ENCODE assay signal across 9 cellular contexts in the genomic region with DNA sequence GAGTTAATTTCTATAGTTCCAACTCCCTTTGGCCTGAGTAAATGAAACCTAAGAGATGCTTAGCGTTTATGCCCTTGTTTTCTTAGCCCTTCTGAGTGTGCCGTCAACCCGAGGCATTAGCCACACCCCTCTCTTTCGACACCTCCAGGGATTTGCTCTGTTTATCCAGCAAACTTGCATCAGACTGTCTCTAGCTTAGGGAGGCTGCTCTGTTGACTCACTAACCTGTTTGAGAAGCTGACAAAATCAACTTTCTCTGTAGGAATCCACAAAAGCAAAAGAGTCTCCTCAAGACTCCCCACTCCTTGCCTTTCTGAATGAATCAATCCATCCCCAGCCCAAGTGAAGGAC.
DNase-seq lines count a peak whose midpoint lies in the region; ATAC-seq, FAIRE-seq and TF ChIP-seq lines count a peak whose summit lies in the region.
"Had no signal": no experiment of that assay in that cellular context is flagged by ENCODE, and none has a peak within 500 bp of the region (broad histone marks: within the 10 kb centered on the region; RNA-seq: fewer than 3 reads in every experiment).

No MANE protein-coding gene starts in this region.

- CTCF ChIA-PET in A549 (lab: Yijun Ruan, JAX), result no interaction called here

- TF ChIP-seq POLR2A in A549 (IDR thresholded peaks at IDR 0.05; ENCODE audit: low read length), result no peak

- H3K36me3 Mint-ChIP-seq in activated T-helper 17 cell treated with anti-CD3 and anti-CD28 coated beads, Interleukin-2, amount 50 U/mL, for 72 hours (ENCODE audit: low read depth), result no peaks in the 10 kb centered on the region

- TF ChIP-seq EP300 in A549 (IDR thresholded peaks at IDR 0.05), result peak; percentile 11 to 47; a peak in 2 of 5 replicates

- no peaks in the 10 kb centered on the region for H3K27me3 ChIP-seq in left lung

- FAIRE-seq in A549 (lab: Jason Lieb, UNC), result no peak

- H3K27me3 Mint-ChIP-seq in activated T-helper 17 cell treated with anti-CD3 and anti-CD28 coated beads, Interleukin-2, amount 50 U/mL, for 72 hours, result no peaks in the 10 kb centered on the region

- in situ Hi-C loops in T47D (cut with HindIII; ENCODE audit: low pct_unique_long_range_greater_than_20kb, low sequenced_read_pairs), result no loop called here

- DNase-seq in A549 (ENCODE audit: low read depth in 1 of 2, low spot score in 1 of 2), result peak; percentile 60 to 88
- peak; percentile 58 for DNase-seq in LNCaP clone FGC (ENCODE audit: low read depth)
- peak; percentile 20 to 95 for DNase-seq in T47D (ENCODE audit: low read depth in 1 of 2, low spot score in 1 of 2)
- peak in 1 of 2 donors; percentile 63 for DNase-seq in left lung
- no peak for DNase-seq in foreskin melanocyte
- no peak for DNase-seq in KG1 (lab: John Stamatoyannopoulos, UW)

- TF ChIP-seq RAD21 in A549 (conservative IDR thresholded peaks at IDR 0.05 in 1 of 2, IDR thresholded peaks at IDR 0.05 in 1 of 2), result no peak

- H3K9me3 ChIP-seq in A549 (no peaks in the 10 kb centered on the region), left lung (no peaks in the 10 kb centered on the region)

- 2% methylated on average over 4 of the region's 4 CpGs for WGBS in A549 (ENCODE audit: missing lambda C conversion rate)

- POLR2A ChIA-PET in A549 (lab: Yijun Ruan, JAX), result no interaction called here

- peaks cover 33% of the 10 kb centered on the region for H3K4me1 ChIP-seq in A549
- peaks cover 0 to 3% of the 10 kb centered on the region in 2 donors for H3K4me1 ChIP-seq in left lung

- H3K27ac ChIP-seq in A549 (peak overlapping the region; percentile 70), left lung (no peak overlapping the region)

- ATAC-seq in A549 (peak; percentile 99), left lung (peak; percentile 99), GM21619 (IDR thresholded peaks at IDR 0.05; ENCODE audit: unreplicated experiment) (no peak)
- no peak for ATAC-seq in activated T-helper 17 cell treated with anti-CD3 and anti-CD28 coated beads, Interleukin-2, amount 50 U/mL, for 72 hours (replicated peaks)

- H3K4me3 ChIP-seq in A549, result no peak overlapping the region
- no peak overlapping the region for H3K4me3 ChIP-seq in LNCaP clone FGC (ENCODE audit: low read depth, low read length)
- H3K4me3 ChIP-seq in left lung, result no peak overlapping the region

- H3K36me3 ChIP-seq in left lung, result no peaks in the 10 kb centered on the region

- no peak overlapping the region for H3K27ac Mint-ChIP-seq in activated T-helper 17 cell treated with anti-CD3 and anti-CD28 coated beads, Interleukin-2, amount 50 U/mL, for 72 hours
- H3K27ac Mint-ChIP-seq: T-helper 1 cell treated with Interleukin-12 subunit alpha and Interleukin-12 subunit beta and Interleukin-4 antibody, amounts not matched to agents 30 μg/mL and 1 μg/mL, for 36 hours had no signal

- no peak overlapping the region for H3K4me3 Mint-ChIP-seq in activated T-helper 17 cell treated with anti-CD3 and anti-CD28 coated beads, Interleukin-2, amount 50 U/mL, for 72 hours
- H3K4me3 Mint-ChIP-seq: T-helper 1 cell treated with Interleukin-12 subunit alpha and Interleukin-12 subunit beta and Interleukin-4 antibody, amounts not matched to agents 30 μg/mL and 1 μg/mL, for 36 hours had no signal

- intact Hi-C loops in left lung (cut with DNase I), result no loop called here

- no peaks in the 10 kb centered on the region for H3K9me3 Mint-ChIP-seq in activated T-helper 17 cell treated with anti-CD3 and anti-CD28 coated beads, Interleukin-2, amount 50 U/mL, for 72 hours
- H3K9me3 Mint-ChIP-seq: T-helper 1 cell treated with Interleukin-12 subunit alpha and Interleukin-12 subunit beta and Interleukin-4 antibody, amounts not matched to agents 30 μg/mL and 1 μg/mL, for 36 hours had no signal

- H3K4me1 Mint-ChIP-seq in activated T-helper 17 cell treated with anti-CD3 and anti-CD28 coated beads, Interleukin-2, amount 50 U/mL, for 72 hours, result no peaks in the 10 kb centered on the region

- no peak for TF ChIP-seq CTCF in A549 (IDR thresholded peaks at IDR 0.05)
- TF ChIP-seq CTCF in LNCaP clone FGC (IDR thresholded peaks at IDR 0.05; ENCODE audit: control insufficient read depth, extremely low read depth, insufficient read depth), result no peak
- TF ChIP-seq CTCF in left lung (IDR thresholded peaks at IDR 0.05), result no peak

- peak overlapping the region; percentile 67 for H3K4me2 ChIP-seq in A549

TF ChIP-seq in A549, 52 proteins besides CTCF, POLR2A, EP300 and RAD21:
- TF ChIP-seq JUN (IDR thresholded peaks at IDR 0.05) (0 out of 5 replicates have a peak, but pooled peaks of 1 of the 2 experiments have one; percentile 21), HOXA7 (CRISPR knock-in tag; IDR thresholded peaks at IDR 0.05) (no peak), ESRRA (IDR thresholded peaks at IDR 0.05; ENCODE audit: borderline replicate concordance, low read length) (no peak), CEBPB (IDR thresholded peaks at IDR 0.05) (peak; percentile 87 to 89), FOSL2 (IDR thresholded peaks at IDR 0.05) (0 out of 2 replicates have a peak, but pooled peaks have one; percentile 14), FOSL2 (CRISPR knock-in tag; IDR thresholded peaks at IDR 0.05) (peak; percentile 39; the same call in 1 of the 2 replicates)
- TF ChIP-seq, protein P1, sequence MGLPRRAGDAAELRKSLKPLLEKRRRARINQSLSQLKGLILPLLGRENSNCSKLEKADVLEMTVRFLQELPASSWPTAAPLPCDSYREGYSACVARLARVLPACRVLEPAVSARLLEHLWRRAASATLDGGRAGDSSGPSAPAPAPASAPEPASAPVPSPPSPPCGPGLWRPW (IDR thresholded peaks at IDR 0.05), result 0 out of 2 replicates have a peak, but pooled peaks have one; percentile 69
- TF ChIP-seq, protein P2, sequence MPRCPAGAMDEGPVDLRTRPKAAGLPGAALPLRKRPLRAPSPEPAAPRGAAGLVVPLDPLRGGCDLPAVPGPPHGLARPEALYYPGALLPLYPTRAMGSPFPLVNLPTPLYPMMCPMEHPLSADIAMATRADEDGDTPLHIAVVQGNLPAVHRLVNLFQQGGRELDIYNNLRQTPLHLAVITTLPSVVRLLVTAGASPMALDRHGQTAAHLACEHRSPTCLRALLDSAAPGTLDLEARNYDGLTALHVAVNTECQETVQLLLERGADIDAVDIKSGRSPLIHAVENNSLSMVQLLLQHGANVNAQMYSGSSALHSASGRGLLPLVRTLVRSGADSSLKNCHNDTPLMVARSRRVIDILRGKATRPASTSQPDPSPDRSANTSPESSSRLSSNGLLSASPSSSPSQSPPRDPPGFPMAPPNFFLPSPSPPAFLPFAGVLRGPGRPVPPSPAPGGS (IDR thresholded peaks at IDR 0.05), result no peak

Comparison
In these comparisons a context has a peak if more than half of its experiments do, and no peak if none do; other contexts are left out.
1. ATAC-seq: peak in A549 (2 of 2) and left lung (single experiment); none in activated T-helper 17 cell treated with anti-CD3 and anti-CD28 coated beads, Interleukin-2, amount 50 U/mL, for 72 hours (single experiment) and GM21619 (single experiment).
2. DNase-seq: peak in A549 (2 of 2), LNCaP clone FGC (single experiment) and T47D (2 of 2); none in foreskin melanocyte (single experiment) and KG1 (single experiment).
3. H3K27ac ChIP-seq: peak in A549 (2 of 2); none in left lung (0 of 2).